35 cellular contexts compared by ENCODE assay signal in genomic region chr9:129231022-129231739, GRCh38.
"Had no signal": no experiment of that assay in that cellular context is flagged by ENCODE, and none has a peak within 500 bp of the region (broad histone marks: within the 10 kb centered on the region; RNA-seq: fewer than 3 reads in every experiment).

No MANE protein-coding gene starts in this region.

- H3K9me3 ChIP-seq: neutrophil, ovary, prostate gland, sigmoid colon, stomach, thyroid gland had no signal

- H3K4me3 Mint-ChIP-seq: activated naive CD4-positive, alpha-beta T cell treated with anti-CD3 and anti-CD28 coated beads for 36 hours; activated naive CD8-positive, alpha-beta T cell treated with anti-CD3 and anti-CD28 coated beads for 36 hours; activated T-helper 1 cell treated with anti-CD3 and anti-CD28 coated beads, Interleukin-12 subunit alpha, Interleukin-12 subunit beta, Interleukin-2, Interleukin-4 antibody, amounts not matched to agents 30 ng/mL and 10 ng/mL and 1 ng/mL, durations not matched to agents 14 hours and 24 hours and 36 hours; dendritic cell treated with granulocyte-macrophage colony-stimulating factor and Interleukin-4, amounts not matched to agents 40 ng/mL and 50 ng/mL, for 4 days; endodermal cell; nephron; stimulated activated naive B cell treated with anti-CD40 and anti-IgM and Interleukin-4, amounts not matched to agents 10 μg/mL and 1 μg/mL and 100 μg/mL, for 72 hours; T-helper 1 cell treated with Interleukin-12 subunit alpha and Interleukin-12 subunit beta and Interleukin-4 antibody, amounts not matched to agents 30 μg/mL and 1 μg/mL, for 36 hours had no signal

- DNase-seq: activated CD4-positive, alpha-beta T cell treated with anti-CD3 and anti-CD28 coated beads for 48 hours; activated CD4-positive, alpha-beta T cell treated with anti-CD3 and anti-CD28 coated beads, Interleukin-2, amount 50 U/mL, for 48 hours; activated CD8-positive, alpha-beta memory T cell treated with anti-CD3 and anti-CD28 coated beads, Interleukin-2, amount 50 U/mL, for 4 hours; activated effector memory CD4-positive, alpha-beta T cell treated with anti-CD3 and anti-CD28 coated beads, Interleukin-2, amount 50 U/mL, for 16 hours; activated naive CD4-positive, alpha-beta T cell treated with anti-CD3 and anti-CD28 coated beads for 36 hours; activated naive CD8-positive, alpha-beta T cell treated with anti-CD3 and anti-CD28 coated beads for 36 hours; activated T-cell treated with anti-CD3 and anti-CD28 coated beads, Interleukin-2, amount 50 U/mL, for 1 hour; amniotic stem cell; brain microvascular endothelial cell; caudate nucleus; endodermal cell; foreskin fibroblast; head of caudate nucleus; kidney glomerular epithelial cell; left lung; mammary epithelial cell; sigmoid colon; small intestine; stimulated activated CD4-positive, alpha-beta T cell treated with anti-CD3 and anti-CD28 coated beads, Interleukin-15, amount 100 ng/mL, for 24 hours; stimulated activated CD4-positive, alpha-beta T cell treated with anti-CD3 and anti-CD28 coated beads, Interleukin-2, amount 100 ng/mL, for 24 hours; stimulated activated naive B cell treated with anti-CD40 and anti-IgM and Interleukin-4, amounts not matched to agents 10 μg/mL and 1 μg/mL and 100 μg/mL, for 72 hours; stomach; SW 1271; T-helper 9 cell; thyroid gland; WERI-Rb-1 had no signal

- H3K27me3 Mint-ChIP-seq: activated naive CD8-positive, alpha-beta T cell treated with anti-CD3 and anti-CD28 coated beads for 36 hours had no signal

- H3K36me3 ChIP-seq: brain microvascular endothelial cell, left lung, neutrophil, ovary, prostate gland, sigmoid colon, stomach, thyroid gland, WERI-Rb-1 had no signal

- H3K4me1 Mint-ChIP-seq: nephron had no signal

- H3K27ac Mint-ChIP-seq: activated naive CD4-positive, alpha-beta T cell treated with anti-CD3 and anti-CD28 coated beads for 36 hours; activated T-helper 1 cell treated with anti-CD3 and anti-CD28 coated beads, Interleukin-12 subunit alpha, Interleukin-12 subunit beta, Interleukin-2, Interleukin-4 antibody, amounts not matched to agents 30 ng/mL and 10 ng/mL and 1 ng/mL, durations not matched to agents 14 hours and 24 hours and 36 hours; dendritic cell treated with granulocyte-macrophage colony-stimulating factor and Interleukin-4, amounts not matched to agents 40 ng/mL and 50 ng/mL, for 4 days; endodermal cell; T-helper 1 cell treated with Interleukin-12 subunit alpha and Interleukin-12 subunit beta and Interleukin-4 antibody, amounts not matched to agents 30 μg/mL and 1 μg/mL, for 36 hours had no signal

- H3K9me3 Mint-ChIP-seq: endodermal cell had no signal

- H3K27me3 ChIP-seq: brain microvascular endothelial cell, left lung, ovary, sigmoid colon, stomach, thyroid gland had no signal

- H3K4me3 ChIP-seq: left lung, ovary, prostate gland, sigmoid colon, stomach, thyroid gland had no signal

- H3K4me1 ChIP-seq: prostate gland, sigmoid colon, thyroid gland had no signal

- H3K27ac ChIP-seq: brain microvascular endothelial cell, left lung, neutrophil, ovary, prostate gland, sigmoid colon, stomach, thyroid gland, WERI-Rb-1 had no signal

- ATAC-seq: activated CD4-positive, CD25-positive, alpha-beta regulatory T cell treated with anti-CD3 and anti-CD28 coated beads, Interleukin-2, amount 50 U/mL, for 24 hours; esophagus mucosa; left lung; stimulated activated naive B cell treated with anti-CD40 and anti-IgM and Interleukin-4, amounts not matched to agents 10 μg/mL and 1 μg/mL and 100 μg/mL, for 72 hours had no signal
